In the genomic region with DNA sequence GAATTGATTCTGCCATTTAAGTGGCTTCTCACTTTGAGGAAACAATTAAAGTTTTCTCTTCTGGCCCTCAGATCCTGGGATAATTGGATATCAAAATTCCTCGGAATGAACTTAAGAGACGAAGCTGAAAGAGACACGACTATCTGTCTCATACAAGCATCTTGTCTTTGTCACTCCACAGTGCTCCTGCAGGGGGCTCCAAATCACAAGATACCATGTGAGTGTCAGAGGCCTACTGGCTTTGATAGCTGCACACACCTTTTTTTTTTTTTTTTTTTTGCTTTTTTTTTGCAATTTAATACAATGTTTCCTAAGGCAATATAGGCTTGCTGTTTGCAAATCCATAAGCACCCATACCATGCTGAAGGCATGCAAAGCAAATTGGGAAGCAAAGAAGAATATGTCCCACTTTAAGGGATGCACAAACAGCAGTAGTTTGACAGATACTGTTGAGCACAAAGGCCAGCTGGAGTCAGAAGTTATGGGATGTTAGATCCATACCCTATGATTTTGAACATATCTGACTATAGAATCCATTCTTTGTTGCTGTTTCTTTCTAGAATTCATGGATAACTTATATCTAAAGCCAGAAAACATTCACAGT, we compare ENCODE assay signal across 9 cellular contexts.
DNase-seq lines count a peak whose midpoint lies in the region; ATAC-seq and TF ChIP-seq lines count a peak whose summit lies in the region.
"Had no signal": no experiment of that assay in that cellular context is flagged by ENCODE, and none has a peak within 500 bp of the region (broad histone marks: within the 10 kb centered on the region; RNA-seq: fewer than 3 reads in every experiment).

No MANE protein-coding gene starts in this region.

- ATAC-seq in GM18907 (IDR thresholded peaks at IDR 0.05; ENCODE audit: unreplicated experiment) (peak; percentile 95), HG03039 (IDR thresholded peaks at IDR 0.05; ENCODE audit: unreplicated experiment) (peak; percentile 95)

- DNase-seq in COLO829 (ENCODE audit: low spot score) (peak; percentile 30), NCI-H446 treated with DMSO at 0.1 percent for 48 hours (lab: John Stamatoyannopoulos, UW) (peak; percentile 29), astrocyte of the cerebellum (ENCODE audit: low read depth) (peak; percentile 3), mucosa of gallbladder (ENCODE audit: low spot score) (peak; percentile 28), Ammon's horn (ENCODE audit: low spot score) (no peak), GM03348 (ENCODE audit: low spot score) (no peak)

- in situ Hi-C loops in astrocyte of the cerebellum (cut with HindIII; ENCODE audit: low sequenced_read_pairs): no loop called here

- H3K4me3 ChIP-seq in astrocyte of the cerebellum (ENCODE audit: low read depth, low read length): no peak overlapping the region
- H3K4me3 ChIP-seq: lung had no signal

- TF ChIP-seq CTCF in astrocyte of the cerebellum (IDR thresholded peaks at IDR 0.05; ENCODE audit: low read depth, low read length, missing control alignments): peak; percentile 66

Comparison
In these comparisons a context has a peak if more than half of its experiments do, and no peak if none do; other contexts are left out.
1. DNase-seq: peak in COLO829 (single experiment), NCI-H446 treated with DMSO at 0.1 percent for 48 hours (single experiment), astrocyte of the cerebellum (single experiment) and mucosa of gallbladder (single experiment); none in Ammon's horn (single experiment) and GM03348 (single experiment).